17 cellular contexts compared by ENCODE assay signal in genomic region chr11:47541070-47541469, GRCh38. TPM values are rescaled to one million over a fixed set of nuclear protein-coding genes. Genes with fewer than 3 reads are reported as not detected.
DNase-seq lines count a peak whose midpoint lies in the region; ATAC-seq and TF ChIP-seq lines count a peak whose summit lies in the region.
"Had no signal": no experiment of that assay in that cellular context is flagged by ENCODE, and none has a peak within 500 bp of the region (broad histone marks: within the 10 kb centered on the region; RNA-seq: fewer than 3 reads in every experiment).

No MANE protein-coding gene starts in this region.

- H3K27ac Mint-ChIP-seq in activated naive CD4-positive, alpha-beta T cell treated with anti-CD3 and anti-CD28 coated beads for 36 hours = peak overlapping the region; percentile 91
- peak overlapping the region; percentile 89 for H3K27ac Mint-ChIP-seq in T-helper 17 cell
- H3K27ac Mint-ChIP-seq in stimulated activated memory B cell treated with anti-CD40 and anti-IgM and Interleukin-4, amounts not matched to agents 10 μg/mL and 1 μg/mL and 100 μg/mL, for 72 hours = peak overlapping the region; percentile 48

- no peak overlapping the region for H3K4me3 ChIP-seq in esophagus squamous epithelium
- H3K4me3 ChIP-seq: heart left ventricle, left ventricle myocardium inferior had no signal

- H3K36me3 Mint-ChIP-seq in activated naive CD4-positive, alpha-beta T cell treated with anti-CD3 and anti-CD28 coated beads for 36 hours (ENCODE audit: low read depth) = peaks cover 11% of the 10 kb centered on the region
- H3K36me3 Mint-ChIP-seq in T-helper 17 cell (ENCODE audit: low read depth) = no peaks in the 10 kb centered on the region
- peaks cover 18% of the 10 kb centered on the region for H3K36me3 Mint-ChIP-seq in stimulated activated memory B cell treated with anti-CD40 and anti-IgM and Interleukin-4, amounts not matched to agents 10 μg/mL and 1 μg/mL and 100 μg/mL, for 72 hours

- peak overlapping the region; percentile 54 for H3K4me3 Mint-ChIP-seq in activated naive CD4-positive, alpha-beta T cell treated with anti-CD3 and anti-CD28 coated beads for 36 hours
- H3K4me3 Mint-ChIP-seq in T-helper 17 cell = peak overlapping the region; percentile 80
- no peak overlapping the region for H3K4me3 Mint-ChIP-seq in stimulated activated memory B cell treated with anti-CD40 and anti-IgM and Interleukin-4, amounts not matched to agents 10 μg/mL and 1 μg/mL and 100 μg/mL, for 72 hours

- peak overlapping the region in 3 of 4 donors; percentile 51 to 81 (median 68) for H3K27ac ChIP-seq in esophagus squamous epithelium

- H3K27me3 Mint-ChIP-seq in activated naive CD4-positive, alpha-beta T cell treated with anti-CD3 and anti-CD28 coated beads for 36 hours (ENCODE audit: low read depth) = no peaks in the 10 kb centered on the region
- H3K27me3 Mint-ChIP-seq in T-helper 17 cell = no peaks in the 10 kb centered on the region
- no peaks in the 10 kb centered on the region for H3K27me3 Mint-ChIP-seq in stimulated activated memory B cell treated with anti-CD40 and anti-IgM and Interleukin-4, amounts not matched to agents 10 μg/mL and 1 μg/mL and 100 μg/mL, for 72 hours

- no peak for DNase-seq in activated naive CD4-positive, alpha-beta T cell treated with anti-CD3 and anti-CD28 coated beads for 36 hours
- no peak for DNase-seq in activated naive CD4-positive, alpha-beta T cell treated with anti-CD3 and anti-CD28 coated beads, Interleukin-2, amount 50 U/mL, for 16 hours
- DNase-seq in T-helper 17 cell (no peak), esophagus squamous epithelium (lab: John Stamatoyannopoulos, UW) (no peak), NCI-H446 treated with DMSO at 0.1 percent for 48 hours (lab: John Stamatoyannopoulos, UW) (no peak), putamen (ENCODE audit: low spot score) (no peak), NCI-H82 treated with DMSO at 0.1 percent for 48 hours (lab: John Stamatoyannopoulos, UW; ENCODE audit: unreplicated experiment) (no peak)
- DNase-seq: AML-193; effector CD4-positive, alpha-beta T cell; H7; NCI-H1417 treated with DMSO at 0.1 percent for 48 hours; NCI-H526 treated with DMSO at 0.1 percent for 48 hours; SIG-M5 had no signal

- 88 to 92% methylated on average over 2 of the region's 2 CpGs for WGBS in esophagus squamous epithelium, 2 donors

- CTCF ChIA-PET in activated naive CD4-positive, alpha-beta T cell treated with anti-CD3 and anti-CD28 coated beads for 36 hours (lab: Charles Lee) = interaction anchor here (0.6 to 3.9 kb wide), 4 partner anchors 10 to 312 kb away, joined by 3 to 23 read pairs (median 4); partner anchors contain the start of gene CELF1

- no peaks in the 10 kb centered on the region for H3K27me3 ChIP-seq in esophagus squamous epithelium
- H3K27me3 ChIP-seq: heart left ventricle had no signal

- H3K4me1 Mint-ChIP-seq in activated naive CD4-positive, alpha-beta T cell treated with anti-CD3 and anti-CD28 coated beads for 36 hours (ENCODE audit: low read depth) = peaks cover 66% of the 10 kb centered on the region
- H3K4me1 Mint-ChIP-seq in T-helper 17 cell = peaks cover 38% of the 10 kb centered on the region
- H3K4me1 Mint-ChIP-seq in stimulated activated memory B cell treated with anti-CD40 and anti-IgM and Interleukin-4, amounts not matched to agents 10 μg/mL and 1 μg/mL and 100 μg/mL, for 72 hours = peaks cover 65% of the 10 kb centered on the region

- no peaks in the 10 kb centered on the region for H3K9me3 Mint-ChIP-seq in activated naive CD4-positive, alpha-beta T cell treated with anti-CD3 and anti-CD28 coated beads for 36 hours
- no peaks in the 10 kb centered on the region for H3K9me3 Mint-ChIP-seq in stimulated activated memory B cell treated with anti-CD40 and anti-IgM and Interleukin-4, amounts not matched to agents 10 μg/mL and 1 μg/mL and 100 μg/mL, for 72 hours

- no peak for TF ChIP-seq CTCF in esophagus squamous epithelium (IDR thresholded peaks at IDR 0.05)

- peaks cover 20 to 82% (median 45%) of the 10 kb centered on the region in 3 donors for H3K4me1 ChIP-seq in esophagus squamous epithelium

- no peak for ATAC-seq in T-helper 17 cell
- no peak for ATAC-seq in stimulated activated memory B cell treated with anti-CD40 and anti-IgM and Interleukin-4, amounts not matched to agents 10 μg/mL and 1 μg/mL and 100 μg/mL, for 72 hours
- ATAC-seq: HepG2 had no signal

- no peaks in the 10 kb centered on the region for H3K9me3 ChIP-seq in T-helper 17 cell (ENCODE audit: control insufficient read depth, low read length, poor library complexity, severe bottlenecking)
- no peaks in the 10 kb centered on the region for H3K9me3 ChIP-seq in esophagus squamous epithelium
- H3K9me3 ChIP-seq: heart left ventricle, left ventricle myocardium inferior had no signal

- intact Hi-C loops in activated naive CD4-positive, alpha-beta T cell treated with anti-CD3 and anti-CD28 coated beads for 36 hours (cut with micrococcal nuclease) = no loop called here
- intact Hi-C loops in esophagus squamous epithelium (cut with DNase I) = no loop called here

- TF ChIP-seq POLR2A in esophagus squamous epithelium (IDR thresholded peaks at IDR 0.05) = no peak

- peaks cover 0 to 4% (median 0%) of the 10 kb centered on the region in 3 donors for H3K36me3 ChIP-seq in esophagus squamous epithelium

RNA-seq across cellular contexts. Expression of gene CELF1, which starts 11.9 kb away (rescaled TPM):
- total RNA-seq in activated naive CD4-positive, alpha-beta T cell treated with anti-CD3 and anti-CD28 coated beads for 36 hours = 100 to 1,000 TPM; 104 to 105 TPM
- 100 to 1,000 TPM; 113 to 127 TPM for total RNA-seq in T-helper 17 cell
- 10 to 100 TPM; 50.4 to 88.9 (median 64.1) TPM for total RNA-seq in esophagus squamous epithelium

RNA-seq across cellular contexts. Expression of gene PTPMT1, which starts 24.3 kb away (rescaled TPM):
- total RNA-seq in activated naive CD4-positive, alpha-beta T cell treated with anti-CD3 and anti-CD28 coated beads for 36 hours = 10 to 100 TPM; 46.9 to 49.2 TPM
- total RNA-seq in T-helper 17 cell (10 to 100 TPM; 19.2 to 23.8 TPM), esophagus squamous epithelium (10 to 100 TPM; 67.7 to 92.3 (median 78.7) TPM)

RNA-seq across cellular contexts. Expression of gene KBTBD4, which starts 37.7 kb away (rescaled TPM):
- 10 to 100 TPM; 13.8 to 15.4 TPM for total RNA-seq in activated naive CD4-positive, alpha-beta T cell treated with anti-CD3 and anti-CD28 coated beads for 36 hours
- 10 to 100 TPM; 20.0 to 23.7 TPM for total RNA-seq in T-helper 17 cell
- 10 to 100 TPM; 12.4 to 22.7 (median 16.0) TPM for total RNA-seq in esophagus squamous epithelium

RNA-seq across cellular contexts. Expression of gene NDUFS3, which starts 37.8 kb away (rescaled TPM):
- total RNA-seq in activated naive CD4-positive, alpha-beta T cell treated with anti-CD3 and anti-CD28 coated beads for 36 hours = 100 to 1,000 TPM; 123 to 124 TPM
- 10 to 100 TPM; 90.6 to 92.4 TPM for total RNA-seq in T-helper 17 cell
- 10 to 100 TPM; 65.5 to 89.9 (median 83.6) TPM for total RNA-seq in esophagus squamous epithelium

RNA-seq across cellular contexts. Expression of gene FAM180B, which starts 45.4 kb away (rescaled TPM):
- total RNA-seq in activated naive CD4-positive, alpha-beta T cell treated with anti-CD3 and anti-CD28 coated beads for 36 hours = not detected
- total RNA-seq in T-helper 17 cell (under 1 TPM; 0.23 to 0.47 TPM), esophagus squamous epithelium (not detected)
- total RNA-seq: H7 had no signal
